8 cellular contexts compared by ENCODE assay signal in the genomic region with DNA sequence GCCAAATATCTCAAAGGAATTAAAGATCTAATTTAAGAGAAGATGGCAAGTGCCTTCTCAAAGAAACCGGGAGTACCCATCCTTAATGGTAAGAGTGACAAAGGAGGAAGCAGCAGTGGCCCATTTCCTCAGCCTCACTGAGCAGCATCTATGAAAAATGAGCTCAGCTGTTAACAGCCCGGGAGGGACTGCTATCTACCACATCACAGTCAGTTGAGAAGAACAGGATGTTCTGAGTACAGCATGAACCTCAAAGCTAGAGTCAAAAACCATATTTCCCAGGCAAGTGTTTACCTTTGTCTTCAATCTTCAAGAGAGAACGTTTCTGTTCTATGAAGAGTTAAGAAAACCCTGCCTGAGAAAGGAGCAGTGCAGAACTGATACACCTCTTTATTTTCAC.
A peak's percentile ranks its signal among the peaks of the same experiment; 100 is the strongest.
DNase-seq lines count a peak whose midpoint lies in the region; ATAC-seq and TF ChIP-seq lines count a peak whose summit lies in the region.

No MANE protein-coding gene starts in this region.

- POLR2A ChIA-PET in PC-3 (lab: Charles Lee; ENCODE audit: unreplicated experiment): interaction anchor here (0.6 kb wide), 1 partner anchor 115 kb away, joined by 3 read pairs; no protein-coding TSS in a partner anchor

- H3K27ac Mint-ChIP-seq in effector memory CD8-positive, alpha-beta T cell: peak overlapping the region; percentile 83 to 99

- peak; percentile 54 to 56 (median 54) for DNase-seq in effector memory CD8-positive, alpha-beta T cell
- DNase-seq in PC-3 (no peak), foreskin keratinocyte (no peak), Karpas-422 (no peak)

- H3K9me2 ChIP-seq in PC-3 (replicated peaks; ENCODE audit: low read length): no peaks in the 10 kb centered on the region
- H3K9me2 ChIP-seq in Karpas-422 (replicated peaks; ENCODE audit: insufficient read depth, low read length): no peaks in the 10 kb centered on the region

- H2AFZ ChIP-seq in PC-3 (ENCODE audit: low read length) (no peak overlapping the region), Karpas-422 (ENCODE audit: low read length) (no peak overlapping the region)

- peak; percentile 64 for ATAC-seq in GM18867 (IDR thresholded peaks at IDR 0.05; ENCODE audit: unreplicated experiment)
- ATAC-seq in HG02938 (IDR thresholded peaks at IDR 0.05; ENCODE audit: unreplicated experiment): peak; percentile 71
- peak; percentile 92 for ATAC-seq in effector memory CD8-positive, alpha-beta T cell (replicated peaks)
- no peak for ATAC-seq in PC-3
- no peak for ATAC-seq in foreskin keratinocyte

- H3K4me1 ChIP-seq in skeletal muscle satellite cell (ENCODE audit: control insufficient read depth, insufficient read depth, low read length): peaks cover 44% of the 10 kb centered on the region
- H3K4me1 ChIP-seq in PC-3 (ENCODE audit: insufficient read depth, low read length): peaks cover 11% of the 10 kb centered on the region; the same call in 1 of the 2 replicates
- H3K4me1 ChIP-seq in foreskin keratinocyte: peaks cover 11% of the 10 kb centered on the region
- peaks cover 5% of the 10 kb centered on the region for H3K4me1 ChIP-seq in Karpas-422 (ENCODE audit: low read length)

- H4K20me1 ChIP-seq in PC-3 (ENCODE audit: low read length) (no peaks in the 10 kb centered on the region), Karpas-422 (ENCODE audit: insufficient read depth, low read depth, low read length) (no peaks in the 10 kb centered on the region)

- H3K36me3 ChIP-seq in skeletal muscle satellite cell (ENCODE audit: insufficient read depth, low read length) (no peaks in the 10 kb centered on the region), PC-3 (ENCODE audit: low read depth, low read length) (no peaks in the 10 kb centered on the region), Karpas-422 (ENCODE audit: insufficient read depth, low read length) (no peaks in the 10 kb centered on the region)

- no TSS peak for BruUV-seq in PC-3 (replicated peaks; lab: Mats Ljungman, UMichigan)

- H3K9ac ChIP-seq in skeletal muscle satellite cell (ENCODE audit: low read depth, low read length) (peak overlapping the region; percentile 2), PC-3 (ENCODE audit: low read length) (no peak overlapping the region), Karpas-422 (ENCODE audit: low read length) (no peak overlapping the region)

- H3K4me2 ChIP-seq in skeletal muscle satellite cell (ENCODE audit: low read length): peak overlapping the region; percentile 13
- no peak overlapping the region for H3K4me2 ChIP-seq in PC-3 (ENCODE audit: low read length)
- H3K4me2 ChIP-seq in Karpas-422 (ENCODE audit: low read depth, low read length, poor library complexity, severe bottlenecking): no peak overlapping the region

- no peak overlapping the region for H3K4me3 ChIP-seq in skeletal muscle satellite cell (ENCODE audit: low read length)
- H3K4me3 ChIP-seq in PC-3 (ENCODE audit: low read length): no peak overlapping the region
- H3K4me3 ChIP-seq in Karpas-422 (ENCODE audit: low read length): no peak overlapping the region

- H3K36me3 Mint-ChIP-seq in effector memory CD8-positive, alpha-beta T cell (ENCODE audit: insufficient read depth): no peaks in the 10 kb centered on the region

- CTCF ChIA-PET in PC-3 (lab: Charles Lee): no interaction called here

- H3K9me3 ChIP-seq in skeletal muscle satellite cell (replicated peaks; ENCODE audit: low read length): no peaks in the 10 kb centered on the region
- no peaks in the 10 kb centered on the region for H3K9me3 ChIP-seq in PC-3 (ENCODE audit: low read length)
- H3K9me3 ChIP-seq in Karpas-422 (ENCODE audit: low read length): no peaks in the 10 kb centered on the region

- intact Hi-C loops in PC-3 (cut with micrococcal nuclease): no loop called here

- peaks cover 56 to 77% of the 10 kb centered on the region in 2 donors for H3K4me1 Mint-ChIP-seq in effector memory CD8-positive, alpha-beta T cell (ENCODE audit: low read depth in 2 of 2)

- no peaks in the 10 kb centered on the region for H3K27me3 ChIP-seq in skeletal muscle satellite cell (ENCODE audit: control insufficient read depth, insufficient read depth, low read length)
- H3K27me3 ChIP-seq in PC-3 (ENCODE audit: low read length): no peaks in the 10 kb centered on the region
- H3K27me3 ChIP-seq in foreskin keratinocyte: no peaks in the 10 kb centered on the region
- H3K27me3 ChIP-seq in Karpas-422 (ENCODE audit: low read length): no peaks in the 10 kb centered on the region

- no peaks in the 10 kb centered on the region for H3F3A ChIP-seq in PC-3 (ENCODE audit: low read length, unreplicated experiment)

- H3K27ac ChIP-seq in VCaP (peak overlapping the region; percentile 59), PC-3 (ENCODE audit: low read length) (no peak overlapping the region), foreskin keratinocyte (no peak overlapping the region), Karpas-422 (ENCODE audit: low read length) (no peak overlapping the region)

- H3K4me3 Mint-ChIP-seq in effector memory CD8-positive, alpha-beta T cell: peak overlapping the region; percentile 64 to 75

- no peaks in the 10 kb centered on the region for H3K9me3 Mint-ChIP-seq in effector memory CD8-positive, alpha-beta T cell

- H3K79me2 ChIP-seq in PC-3 (ENCODE audit: low read length) (no peaks in the 10 kb centered on the region), Karpas-422 (ENCODE audit: low read length) (no peaks in the 10 kb centered on the region)

- H3K27me3 Mint-ChIP-seq in effector memory CD8-positive, alpha-beta T cell: no peaks in the 10 kb centered on the region

- TF ChIP-seq CTCF in VCaP (conservative IDR thresholded peaks at IDR 0.05) (no peak), PC-3 (conservative IDR thresholded peaks at IDR 0.05; ENCODE audit: low read depth, low read length) (no peak), foreskin keratinocyte (conservative IDR thresholded peaks at IDR 0.05) (no peak)

Comparison
In these comparisons a context has a peak if more than half of its experiments do, and no peak if none do; other contexts are left out.
1. ATAC-seq: peak in GM18867 (single experiment), HG02938 (single experiment) and effector memory CD8-positive, alpha-beta T cell (single experiment); none in PC-3 (single experiment) and foreskin keratinocyte (single experiment).
2. DNase-seq: peak in effector memory CD8-positive, alpha-beta T cell (3 of 3); none in PC-3 (single experiment), foreskin keratinocyte (0 of 2) and Karpas-422 (single experiment).